In the genomic region with DNA sequence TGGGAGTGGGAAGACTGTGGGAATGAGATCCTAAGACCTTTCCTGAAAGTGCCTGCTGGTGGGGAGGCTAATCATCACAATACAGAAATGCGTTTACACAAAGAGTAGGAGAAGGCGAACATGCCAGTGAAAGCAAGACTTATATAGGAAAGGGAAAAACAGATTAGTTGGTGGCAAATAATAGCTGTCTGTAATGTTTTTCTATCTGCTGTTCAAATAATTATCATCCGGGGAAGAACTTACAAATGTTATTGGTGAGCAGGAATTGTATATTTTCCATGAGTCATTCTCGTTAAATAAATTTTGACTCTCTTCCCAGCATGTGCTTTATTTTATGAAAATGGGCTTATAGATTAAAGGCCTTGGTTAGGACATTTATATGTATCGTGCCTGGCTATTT, we compare ENCODE assay signal across 17 cellular contexts.
DNase-seq lines count a peak whose midpoint lies in the region; ATAC-seq and TF ChIP-seq lines count a peak whose summit lies in the region.
"Had no signal": no experiment of that assay in that cellular context is flagged by ENCODE, and none has a peak within 500 bp of the region (broad histone marks: within the 10 kb centered on the region; RNA-seq: fewer than 3 reads in every experiment).

No MANE protein-coding gene starts in this region.

- ATAC-seq in GM21786 (IDR thresholded peaks at IDR 0.05; ENCODE audit: unreplicated experiment), result no peak
- ATAC-seq: activated naive CD4-positive, alpha-beta T cell treated with anti-CD3 and anti-CD28 coated beads, Interleukin-2, amount 50 U/mL, for 72 hours; activated T-cell treated with anti-CD3 and anti-CD28 coated beads, Interleukin-2, amount 50 U/mL, for 4 hours had no signal

- H3K36me3 ChIP-seq in HEK293 (ENCODE audit: control insufficient read depth in 2 of 2, insufficient read depth in 1 of 2, low read length in 2 of 2) (no peaks in the 10 kb centered on the region), muscle layer of colon (ENCODE audit: insufficient read depth, low read length) (no peaks in the 10 kb centered on the region)
- H3K36me3 ChIP-seq: gastrocnemius medialis had no signal

- H3K9me3 ChIP-seq in AG04450 (ENCODE audit: control insufficient read depth, insufficient read depth, low read length), result no peaks in the 10 kb centered on the region
- H3K9me3 ChIP-seq in HEK293 (ENCODE audit: control insufficient read depth, insufficient read depth, low read depth, low read length), result no peaks in the 10 kb centered on the region
- H3K9me3 ChIP-seq in muscle layer of colon (ENCODE audit: low read length), result no peaks in the 10 kb centered on the region
- H3K9me3 ChIP-seq: gastrocnemius medialis, SK-N-SH had no signal

- peak; percentile 21 for DNase-seq in AG04450 (ENCODE audit: low read depth, low spot score)
- DNase-seq in dedifferentiated amniotic fluid mesenchymal stem cell (ENCODE audit: extremely low spot score), result peak; percentile 39
- DNase-seq in stimulated activated naive CD4-positive, alpha-beta T cell treated with Interleukin-2 at 50 U/mL for 16 hours (lab: John Stamatoyannopoulos, UW), result no peak
- no peak for DNase-seq in anterior cingulate cortex (lab: John Stamatoyannopoulos, UW)
- DNase-seq in ACHN, result no peak
- DNase-seq: activated CD4-positive, alpha-beta T cell treated with anti-CD3 and anti-CD28 coated beads, Interleukin-2, amount 50 U/mL, for 48 hours; activated T-cell treated with anti-CD3 and anti-CD28 coated beads, Interleukin-2, amount 50 U/mL, for 4 hours; effector memory CD4-positive, alpha-beta T cell; MM.1S; NCI-H2029; SK-N-SH; stimulated activated CD4-positive, alpha-beta T cell treated with anti-CD3 and anti-CD28 coated beads, Interleukin-2, amount 100 ng/mL, for 24 hours had no signal

- TF ChIP-seq CTCF in AG04450 (IDR thresholded peaks at IDR 0.05; ENCODE audit: low read depth, low read length), result no peak
- TF ChIP-seq CTCF in HEK293 (tag by site-specific recombination; IDR thresholded peaks at IDR 0.05), result no peak

- CTCF ChIA-PET in AG04450 (lab: Charles Lee) (interaction anchor here (0.6 to 0.9 kb wide), 2 partner anchors 44 to 62 kb away, joined by 3 to 5 read pairs; no protein-coding TSS in a partner anchor), HEK293 (lab: Yijun Ruan, JAX) (interaction anchor here (0.6 kb wide), 1 partner anchor 557 kb away, joined by 3 read pairs; no protein-coding TSS in a partner anchor)

- H3K4me3 ChIP-seq in AG04450 (ENCODE audit: low read depth, low read length), result no peak overlapping the region
- H3K4me3 ChIP-seq in HEK293 (ENCODE audit: low read depth, low read length), result no peak overlapping the region
- no peak overlapping the region for H3K4me3 ChIP-seq in muscle layer of colon (ENCODE audit: low read depth in 1 of 2, low read length in 2 of 2)
- H3K4me3 ChIP-seq: gastrocnemius medialis had no signal

- POLR2A ChIA-PET in AG04450 (lab: Yijun Ruan, JAX), result no interaction called here
- POLR2A ChIA-PET in HEK293 (lab: Yijun Ruan, JAX), result no interaction called here

- peaks cover 49% of the 10 kb centered on the region for H3K4me1 ChIP-seq in HEK293 (ENCODE audit: control insufficient read depth, insufficient read depth, low read length)
- H3K4me1 ChIP-seq in muscle layer of colon (ENCODE audit: insufficient read depth, low read length), result peaks cover 15% of the 10 kb centered on the region

- no peak overlapping the region for H3K9ac ChIP-seq in muscle layer of colon (ENCODE audit: low read length)
- H3K9ac ChIP-seq: SK-N-SH had no signal

- in situ Hi-C loops in ACHN (cut with HindIII; ENCODE audit: low pct_ligation_motif_present, low pct_unique_long_range_greater_than_20kb, low sequenced_read_pairs), result no loop called here

- H3K27me3 ChIP-seq in AG04450 (ENCODE audit: control insufficient read depth, insufficient read depth, low read length) (no peaks in the 10 kb centered on the region), muscle layer of colon (ENCODE audit: control insufficient read depth in 1 of 2, insufficient read depth in 2 of 2, low read length in 2 of 2) (no peaks in the 10 kb centered on the region)
- H3K27me3 ChIP-seq: gastrocnemius medialis had no signal

- H3K27ac ChIP-seq in AG04450 (ENCODE audit: low read depth, low read length) (peak overlapping the region; percentile 59), HEK293 (ENCODE audit: extremely low read depth, low read depth, low read length) (peak overlapping the region; percentile 58), muscle layer of colon (ENCODE audit: low read depth, low read length) (peak overlapping the region; percentile 21)

TF ChIP-seq in HEK293, 187 proteins besides CTCF, POLR2A, EP300 and RAD21 (continues in another document):
- TF ChIP-seq ZSCAN16 (tag by site-specific recombination; IDR thresholded peaks at IDR 0.05) (no peak), ZNF530 (tag by site-specific recombination; IDR thresholded peaks at IDR 0.05; ENCODE audit: low read depth) (no peak), OSR2 (tag by site-specific recombination; IDR thresholded peaks at IDR 0.05) (no peak), FEZF1 (tag by site-specific recombination; IDR thresholded peaks at IDR 0.05) (peak; percentile 46), PRDM1 (tag by site-specific recombination; IDR thresholded peaks at IDR 0.05) (peak; percentile 39; the same call in 1 of the 2 replicates), ZNF10 (tag by site-specific recombination; IDR thresholded peaks at IDR 0.05) (no peak), HOXD13 (CRISPR knock-in tag; IDR thresholded peaks at IDR 0.05; ENCODE audit: borderline replicate concordance) (no peak), ZNF501 (tag by site-specific recombination; IDR thresholded peaks at IDR 0.05) (no peak), ZNF214 (tag by site-specific recombination; IDR thresholded peaks at IDR 0.05; ENCODE audit: borderline replicate concordance) (no peak), ZNF239 (tag by site-specific recombination; IDR thresholded peaks at IDR 0.05) (peak; percentile 60; the same call in 1 of the 2 replicates), SP7 (tag by site-specific recombination; IDR thresholded peaks at IDR 0.05) (peak; percentile 30; the same call in 1 of the 2 replicates), ZNF514 (tag by site-specific recombination; IDR thresholded peaks at IDR 0.05) (no peak), ZNF19 (tag by site-specific recombination; IDR thresholded peaks at IDR 0.05; ENCODE audit: low read depth) (no peak)
- TF ChIP-seq, protein P1, sequence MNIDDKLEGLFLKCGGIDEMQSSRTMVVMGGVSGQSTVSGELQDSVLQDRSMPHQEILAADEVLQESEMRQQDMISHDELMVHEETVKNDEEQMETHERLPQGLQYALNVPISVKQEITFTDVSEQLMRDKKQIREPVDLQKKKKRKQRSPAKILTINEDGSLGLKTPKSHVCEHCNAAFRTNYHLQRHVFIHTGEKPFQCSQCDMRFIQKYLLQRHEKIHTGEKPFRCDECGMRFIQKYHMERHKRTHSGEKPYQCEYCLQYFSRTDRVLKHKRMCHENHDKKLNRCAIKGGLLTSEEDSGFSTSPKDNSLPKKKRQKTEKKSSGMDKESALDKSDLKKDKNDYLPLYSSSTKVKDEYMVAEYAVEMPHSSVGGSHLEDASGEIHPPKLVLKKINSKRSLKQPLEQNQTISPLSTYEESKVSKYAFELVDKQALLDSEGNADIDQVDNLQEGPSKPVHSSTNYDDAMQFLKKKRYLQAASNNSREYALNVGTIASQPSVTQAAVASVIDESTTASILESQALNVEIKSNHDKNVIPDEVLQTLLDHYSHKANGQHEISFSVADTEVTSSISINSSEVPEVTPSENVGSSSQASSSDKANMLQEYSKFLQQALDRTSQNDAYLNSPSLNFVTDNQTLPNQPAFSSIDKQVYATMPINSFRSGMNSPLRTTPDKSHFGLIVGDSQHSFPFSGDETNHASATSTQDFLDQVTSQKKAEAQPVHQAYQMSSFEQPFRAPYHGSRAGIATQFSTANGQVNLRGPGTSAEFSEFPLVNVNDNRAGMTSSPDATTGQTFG (tag by site-specific recombination; IDR thresholded peaks at IDR 0.05; ENCODE audit: borderline replicate concordance), result no peak
- TF ChIP-seq, protein P2, sequence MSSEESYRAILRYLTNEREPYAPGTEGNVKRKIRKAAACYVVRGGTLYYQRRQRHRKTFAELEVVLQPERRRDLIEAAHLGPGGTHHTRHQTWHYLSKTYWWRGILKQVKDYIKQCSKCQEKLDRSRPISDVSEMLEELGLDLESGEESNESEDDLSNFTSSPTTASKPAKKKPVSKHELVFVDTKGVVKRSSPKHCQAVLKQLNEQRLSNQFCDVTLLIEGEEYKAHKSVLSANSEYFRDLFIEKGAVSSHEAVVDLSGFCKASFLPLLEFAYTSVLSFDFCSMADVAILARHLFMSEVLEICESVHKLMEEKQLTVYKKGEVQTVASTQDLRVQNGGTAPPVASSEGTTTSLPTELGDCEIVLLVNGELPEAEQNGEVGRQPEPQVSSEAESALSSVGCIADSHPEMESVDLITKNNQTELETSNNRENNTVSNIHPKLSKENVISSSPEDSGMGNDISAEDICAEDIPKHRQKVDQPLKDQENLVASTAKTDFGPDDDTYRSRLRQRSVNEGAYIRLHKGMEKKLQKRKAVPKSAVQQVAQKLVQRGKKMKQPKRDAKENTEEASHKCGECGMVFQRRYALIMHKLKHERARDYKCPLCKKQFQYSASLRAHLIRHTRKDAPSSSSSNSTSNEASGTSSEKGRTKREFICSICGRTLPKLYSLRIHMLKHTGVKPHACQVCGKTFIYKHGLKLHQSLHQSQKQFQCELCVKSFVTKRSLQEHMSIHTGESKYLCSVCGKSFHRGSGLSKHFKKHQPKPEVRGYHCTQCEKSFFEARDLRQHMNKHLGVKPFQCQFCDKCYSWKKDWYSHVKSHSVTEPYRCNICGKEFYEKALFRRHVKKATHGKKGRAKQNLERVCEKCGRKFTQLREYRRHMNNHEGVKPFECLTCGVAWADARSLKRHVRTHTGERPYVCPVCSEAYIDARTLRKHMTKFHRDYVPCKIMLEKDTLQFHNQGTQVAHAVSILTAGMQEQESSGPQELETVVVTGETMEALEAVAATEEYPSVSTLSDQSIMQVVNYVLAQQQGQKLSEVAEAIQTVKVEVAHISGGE (tag by site-specific recombination; conservative IDR thresholded peaks at IDR 0.05; ENCODE audit: low read depth), result no peak
- TF ChIP-seq, protein P3, sequence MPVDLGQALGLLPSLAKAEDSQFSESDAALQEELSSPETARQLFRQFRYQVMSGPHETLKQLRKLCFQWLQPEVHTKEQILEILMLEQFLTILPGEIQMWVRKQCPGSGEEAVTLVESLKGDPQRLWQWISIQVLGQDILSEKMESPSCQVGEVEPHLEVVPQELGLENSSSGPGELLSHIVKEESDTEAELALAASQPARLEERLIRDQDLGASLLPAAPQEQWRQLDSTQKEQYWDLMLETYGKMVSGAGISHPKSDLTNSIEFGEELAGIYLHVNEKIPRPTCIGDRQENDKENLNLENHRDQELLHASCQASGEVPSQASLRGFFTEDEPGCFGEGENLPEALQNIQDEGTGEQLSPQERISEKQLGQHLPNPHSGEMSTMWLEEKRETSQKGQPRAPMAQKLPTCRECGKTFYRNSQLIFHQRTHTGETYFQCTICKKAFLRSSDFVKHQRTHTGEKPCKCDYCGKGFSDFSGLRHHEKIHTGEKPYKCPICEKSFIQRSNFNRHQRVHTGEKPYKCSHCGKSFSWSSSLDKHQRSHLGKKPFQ (tag by site-specific recombination; IDR thresholded peaks at IDR 0.05), result no peak

Comparison
In these comparisons a context has a peak if more than half of its experiments do, and no peak if none do; other contexts are left out.
1. DNase-seq: peak in AG04450 (single experiment) and dedifferentiated amniotic fluid mesenchymal stem cell (single experiment); none in stimulated activated naive CD4-positive, alpha-beta T cell treated with Interleukin-2 at 50 U/mL for 16 hours (single experiment), anterior cingulate cortex (0 of 58) and ACHN (single experiment).
2. Peak in every context shown above with its lines, with median percentiles within 50 percentile points of each other: H3K27ac ChIP-seq.